ENCODE assay signal across 1 cellular context in the genomic region with DNA sequence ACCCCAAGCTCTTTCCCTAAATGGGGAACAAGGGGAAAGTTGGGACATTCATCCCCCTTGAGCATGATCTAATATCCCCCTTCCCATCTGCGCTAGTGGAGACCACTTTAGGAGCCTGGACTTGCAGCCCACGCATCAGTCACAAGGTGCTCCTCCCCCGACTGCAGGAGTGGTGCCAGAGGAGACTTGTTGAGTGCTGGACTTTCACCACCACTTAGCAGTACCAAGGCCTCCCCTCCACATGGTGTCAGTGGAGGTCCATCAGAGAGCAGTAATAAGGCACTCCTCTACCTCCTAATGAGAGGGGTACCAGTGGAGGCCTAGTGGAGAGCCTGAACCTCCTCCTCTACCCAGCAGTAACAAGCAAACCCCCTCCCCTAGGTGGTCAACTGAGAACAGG.
TF ChIP-seq lines count a peak whose summit lies in the region.

No MANE protein-coding gene starts in this region.

TF ChIP-seq in HepG2, 621 proteins besides CTCF, POLR2A, EP300 and RAD21 (continued from another document):
- TF ChIP-seq, protein P1, sequence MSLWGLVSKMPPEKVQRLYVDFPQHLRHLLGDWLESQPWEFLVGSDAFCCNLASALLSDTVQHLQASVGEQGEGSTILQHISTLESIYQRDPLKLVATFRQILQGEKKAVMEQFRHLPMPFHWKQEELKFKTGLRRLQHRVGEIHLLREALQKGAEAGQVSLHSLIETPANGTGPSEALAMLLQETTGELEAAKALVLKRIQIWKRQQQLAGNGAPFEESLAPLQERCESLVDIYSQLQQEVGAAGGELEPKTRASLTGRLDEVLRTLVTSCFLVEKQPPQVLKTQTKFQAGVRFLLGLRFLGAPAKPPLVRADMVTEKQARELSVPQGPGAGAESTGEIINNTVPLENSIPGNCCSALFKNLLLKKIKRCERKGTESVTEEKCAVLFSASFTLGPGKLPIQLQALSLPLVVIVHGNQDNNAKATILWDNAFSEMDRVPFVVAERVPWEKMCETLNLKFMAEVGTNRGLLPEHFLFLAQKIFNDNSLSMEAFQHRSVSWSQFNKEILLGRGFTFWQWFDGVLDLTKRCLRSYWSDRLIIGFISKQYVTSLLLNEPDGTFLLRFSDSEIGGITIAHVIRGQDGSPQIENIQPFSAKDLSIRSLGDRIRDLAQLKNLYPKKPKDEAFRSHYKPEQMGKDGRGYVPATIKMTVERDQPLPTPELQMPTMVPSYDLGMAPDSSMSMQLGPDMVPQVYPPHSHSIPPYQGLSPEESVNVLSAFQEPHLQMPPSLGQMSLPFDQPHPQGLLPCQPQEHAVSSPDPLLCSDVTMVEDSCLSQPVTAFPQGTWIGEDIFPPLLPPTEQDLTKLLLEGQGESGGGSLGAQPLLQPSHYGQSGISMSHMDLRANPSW (CRISPR knock-in tag; IDR thresholded peaks at IDR 0.05; ENCODE audit: borderline replicate concordance), result no peak
- TF ChIP-seq, protein P2, sequence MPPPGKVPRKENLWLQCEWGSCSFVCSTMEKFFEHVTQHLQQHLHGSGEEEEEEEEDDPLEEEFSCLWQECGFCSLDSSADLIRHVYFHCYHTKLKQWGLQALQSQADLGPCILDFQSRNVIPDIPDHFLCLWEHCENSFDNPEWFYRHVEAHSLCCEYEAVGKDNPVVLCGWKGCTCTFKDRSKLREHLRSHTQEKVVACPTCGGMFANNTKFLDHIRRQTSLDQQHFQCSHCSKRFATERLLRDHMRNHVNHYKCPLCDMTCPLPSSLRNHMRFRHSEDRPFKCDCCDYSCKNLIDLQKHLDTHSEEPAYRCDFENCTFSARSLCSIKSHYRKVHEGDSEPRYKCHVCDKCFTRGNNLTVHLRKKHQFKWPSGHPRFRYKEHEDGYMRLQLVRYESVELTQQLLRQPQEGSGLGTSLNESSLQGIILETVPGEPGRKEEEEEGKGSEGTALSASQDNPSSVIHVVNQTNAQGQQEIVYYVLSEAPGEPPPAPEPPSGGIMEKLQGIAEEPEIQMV (CRISPR knock-in tag; IDR thresholded peaks at IDR 0.05; ENCODE audit: low read depth), result 0 out of 2 replicates have a peak, but pooled peaks have one; percentile 38
- TF ChIP-seq NKX3-1 (CRISPR knock-in tag; IDR thresholded peaks at IDR 0.05) (no peak), ZBTB44 (CRISPR knock-in tag; IDR thresholded peaks at IDR 0.05) (no peak), MEF2D (CRISPR knock-in tag; IDR thresholded peaks at IDR 0.05) (0 out of 2 replicates have a peak, but pooled peaks have one; percentile 33), POGZ (CRISPR knock-in tag; IDR thresholded peaks at IDR 0.05) (peak; percentile 23; the same call in 1 of the 2 replicates), CHD2 (IDR thresholded peaks at IDR 0.05; ENCODE audit: low read depth, low read length) (no peak), CREM (IDR thresholded peaks at IDR 0.05) (no peak), CREM (CRISPR knock-in tag; IDR thresholded peaks at IDR 0.05) (no peak), TMF1 (CRISPR knock-in tag; IDR thresholded peaks at IDR 0.05; ENCODE audit: low read depth) (no peak), ZFP36L1 (CRISPR knock-in tag; IDR thresholded peaks at IDR 0.05) (no peak), CSRNP1 (CRISPR knock-in tag; IDR thresholded peaks at IDR 0.05) (no peak), ZBTB10 (CRISPR knock-in tag; IDR thresholded peaks at IDR 0.05; ENCODE audit: borderline replicate concordance) (no peak), ZFX (CRISPR knock-in tag; IDR thresholded peaks at IDR 0.05; ENCODE audit: low read depth) (peak; percentile 40; the same call in 1 of the 2 replicates), CBX2 (IDR thresholded peaks at IDR 0.05; ENCODE audit: low read depth, low read length) (no peak), CBX2 (CRISPR knock-in tag; IDR thresholded peaks at IDR 0.05; ENCODE audit: low read depth) (no peak), SP2 (CRISPR knock-in tag; IDR thresholded peaks at IDR 0.05) (no peak), SSRP1 (CRISPR knock-in tag; IDR thresholded peaks at IDR 0.05) (no peak), SOX6 (IDR thresholded peaks at IDR 0.05) (no peak), SOX6 (CRISPR knock-in tag; IDR thresholded peaks at IDR 0.05) (no peak), TCF7L2 (IDR thresholded peaks at IDR 0.05; ENCODE audit: low read depth, low read length) (no peak), ZNF605 (CRISPR knock-in tag; IDR thresholded peaks at IDR 0.05) (0 out of 2 replicates have a peak, but pooled peaks have one; percentile 52), SMYD3 (CRISPR knock-in tag; IDR thresholded peaks at IDR 0.05) (no peak), POLR2AphosphoS2 (IDR thresholded peaks at IDR 0.05; ENCODE audit: low read depth, low read length) (no peak), ARID2 (CRISPR knock-in tag; IDR thresholded peaks at IDR 0.05; ENCODE audit: borderline replicate concordance) (no peak), STAG1 (CRISPR knock-in tag; IDR thresholded peaks at IDR 0.05) (peak; percentile 97), ZNF83 (CRISPR knock-in tag; IDR thresholded peaks at IDR 0.05; ENCODE audit: borderline replicate concordance) (no peak), ZNF883 (CRISPR knock-in tag; IDR thresholded peaks at IDR 0.05; ENCODE audit: not compliant biosample characterization) (no peak)
- TF ChIP-seq, protein P3, sequence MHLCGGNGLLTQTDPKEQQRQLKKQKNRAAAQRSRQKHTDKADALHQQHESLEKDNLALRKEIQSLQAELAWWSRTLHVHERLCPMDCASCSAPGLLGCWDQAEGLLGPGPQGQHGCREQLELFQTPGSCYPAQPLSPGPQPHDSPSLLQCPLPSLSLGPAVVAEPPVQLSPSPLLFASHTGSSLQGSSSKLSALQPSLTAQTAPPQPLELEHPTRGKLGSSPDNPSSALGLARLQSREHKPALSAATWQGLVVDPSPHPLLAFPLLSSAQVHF (CRISPR knock-in tag; IDR thresholded peaks at IDR 0.05), result no peak
